ENCODE assay signal across 8 cellular contexts in genomic region chr2:64653174-64654062, GRCh38. TPM values are rescaled to one million over a fixed set of nuclear protein-coding genes. Genes with fewer than 3 reads are reported as not detected.
DNase-seq lines count a peak whose midpoint lies in the region; ATAC-seq, FAIRE-seq and TF ChIP-seq lines count a peak whose summit lies in the region.

TSS of gene SERTAD2 (minus strand) at chr2:64653913. CDS start at chr2:64636871, 17,042 bp downstream.

- H3K36me3 ChIP-seq in A673 (ENCODE audit: insufficient read depth, low read length, poor library complexity, severe bottlenecking) (no peaks in the 10 kb centered on the region), keratinocyte (ENCODE audit: control insufficient read depth in 2 of 2, extremely low read depth in 1 of 2, insufficient read depth in 2 of 2, low read length in 2 of 2) (no peaks in the 10 kb centered on the region)

- H3K36me3 Mint-ChIP-seq in WTC11 = no peaks in the 10 kb centered on the region

- DNase-seq in A673 (ENCODE audit: low spot score) (peak; percentile 91), NCI-H2227 (lab: John Stamatoyannopoulos, UW; ENCODE audit: unreplicated experiment) (peak; percentile 89), WTC11 (ENCODE audit: low spot score) (peak; percentile 82), cardiac fibroblast (ENCODE audit: low read depth in 2 of 2) (peak; percentile 84 to 94), keratinocyte (ENCODE audit: low read depth, low spot score) (no peak)
- peak in 2 of 3 donors; percentile 54 to 71 for DNase-seq in stimulated activated CD4-positive, alpha-beta T cell treated with anti-CD3 and anti-CD28 coated beads, Interleukin-12 subunit alpha, Interleukin-12 subunit beta, amount 100 ng/mL, for 48 hours (ENCODE audit: low read depth in 2 of 3, low spot score in 1 of 3)

- no peaks in the 10 kb centered on the region for H3K27me3 ChIP-seq in A673 (replicated peaks; ENCODE audit: insufficient read depth, low read depth, low read length, poor library complexity)
- no peaks in the 10 kb centered on the region for H3K27me3 ChIP-seq in keratinocyte (ENCODE audit: control insufficient read depth, extremely low read depth, insufficient read depth, low read length)

- peak within 1 kb of the TSS; percentile 73 for H3K27ac Mint-ChIP-seq in WTC11

- H3K9me3 Mint-ChIP-seq in WTC11 = no peaks in the 10 kb centered on the region

- no peaks in the 10 kb centered on the region for H3K9me1 ChIP-seq in keratinocyte (ENCODE audit: control insufficient read depth, extremely low read depth, insufficient read depth, low read length)

- BruUV-seq in A673 (replicated peaks; lab: Mats Ljungman, UMichigan) = no TSS peak

- H3K4me1 Mint-ChIP-seq in WTC11 = peaks cover 48% of the 10 kb centered on the region

- peak within 1 kb of the TSS; percentile 94 for H3K4me3 ChIP-seq in A673 (ENCODE audit: low read depth, low read length, poor library complexity, severe bottlenecking)
- peak within 1 kb of the TSS; percentile 82 to 91 for H3K4me3 ChIP-seq in cardiac fibroblast (replicated peaks in 1 of 2; ENCODE audit: low read depth in 2 of 2, low read length in 2 of 2)
- peak within 1 kb of the TSS; percentile 86 to 91 (median 89) for H3K4me3 ChIP-seq in keratinocyte (ENCODE audit: control insufficient read depth in 2 of 3, extremely low read depth in 1 of 3, insufficient read depth in 2 of 3, low read depth in 1 of 3, low read length in 3 of 3)

- dilution Hi-C loops in keratinocyte (cut with MboI; ENCODE audit: extremely low pct_ligation_motif_present, low sequenced_read_pairs) = no loop called here

- H3K9me3 ChIP-seq in A673 (ENCODE audit: low read depth, low read length, poor library complexity, severe bottlenecking) = no peaks in the 10 kb centered on the region
- no peaks in the 10 kb centered on the region for H3K9me3 ChIP-seq in keratinocyte (ENCODE audit: control insufficient read depth, low read depth, low read length)

- CTCF ChIA-PET in A673 (lab: Charles Lee) (interaction anchor here (1.3 to 1.6 kb wide), 2 partner anchors 114 to 211 kb away, joined by 5 read pairs; no protein-coding TSS in a partner anchor), WTC11 (lab: Charles Lee) (interaction anchor here (0.6 to 4.1 kb wide), 32 partner anchors 9 to 322 kb away, joined by 3 to 51 read pairs (median 4); partner anchors contain the start of gene AFTPH)

- H3K4me1 ChIP-seq in A673 (ENCODE audit: insufficient read depth, low read length, poor library complexity, severe bottlenecking) = peaks cover 32% of the 10 kb centered on the region
- peaks cover 39% of the 10 kb centered on the region for H3K4me1 ChIP-seq in keratinocyte (ENCODE audit: control insufficient read depth, extremely low read depth, insufficient read depth, low read length)

- H2AFZ ChIP-seq in keratinocyte (ENCODE audit: control insufficient read depth, low read length) = peak within 1 kb of the TSS; percentile 70

- peak within 1 kb of the TSS; percentile 89 for H3K9ac ChIP-seq in keratinocyte (ENCODE audit: control insufficient read depth, extremely low read depth, insufficient read depth, low read length)

- H3K27ac ChIP-seq in A673 (ENCODE audit: low read depth, low read length, poor library complexity, severe bottlenecking) = peak within 1 kb of the TSS; percentile 96
- H3K27ac ChIP-seq in keratinocyte (ENCODE audit: control insufficient read depth, insufficient read depth, low read length) = peak within 1 kb of the TSS; percentile 100

- H3K27me3 Mint-ChIP-seq in WTC11 (ENCODE audit: low read depth) = peaks cover 35% of the 10 kb centered on the region

- peak; percentile 22; the same call in 1 of the 2 replicates for TF ChIP-seq CTCF in A673 (conservative IDR thresholded peaks at IDR 0.05; ENCODE audit: low read depth, low read length)
- no peak for TF ChIP-seq CTCF in WTC11 (IDR thresholded peaks at IDR 0.05)
- TF ChIP-seq CTCF in cardiac fibroblast (IDR thresholded peaks at IDR 0.05; ENCODE audit: low read depth, low read length) = peak; percentile 23
- peak in 2 of 3 experiments; percentile 29 to 34 for TF ChIP-seq CTCF in keratinocyte (optimal IDR thresholded peaks at IDR 0.05 in 1 of 3, IDR thresholded peaks at IDR 0.05 in 1 of 3, conservative IDR thresholded peaks at IDR 0.05 in 1 of 3; ENCODE audit: extremely low read depth in 1 of 3, insufficient read depth in 2 of 3, low read length in 3 of 3)

- no peak for FAIRE-seq in keratinocyte (lab: Jason Lieb, UNC)

- H3K4me3 Mint-ChIP-seq in WTC11 = peak within 1 kb of the TSS; percentile 78

- peaks cover 47% of the 10 kb centered on the region for H3K79me2 ChIP-seq in keratinocyte (ENCODE audit: control insufficient read depth, insufficient read depth, low read length)

- no peaks in the 10 kb centered on the region for H4K20me1 ChIP-seq in keratinocyte (ENCODE audit: control insufficient read depth, extremely low read depth, insufficient read depth, low read length)

- intact Hi-C loops in A673 (cut with micrococcal nuclease; ENCODE audit: unreplicated experiment) = loop anchor here (2.0 to 5.0 kb wide), 2 partner anchors 97 to 131 kb away; partner anchors contain the start of gene AFTPH

- peak; percentile 30 for ATAC-seq in GM18870 (IDR thresholded peaks at IDR 0.05; ENCODE audit: unreplicated experiment)
- ATAC-seq in HG03108 (IDR thresholded peaks at IDR 0.05; ENCODE audit: unreplicated experiment) = peak; percentile 64
- ATAC-seq in WTC11 = peak; percentile 85

- POLR2A ChIA-PET in A673 (lab: Charles Lee; ENCODE audit: low non-redundant PET) = interaction anchor here (0.7 to 1.2 kb wide), 3 partner anchors 9 to 206 kb away, joined by 3 to 4 read pairs (median 3); no protein-coding TSS in a partner anchor
- POLR2A ChIA-PET in WTC11 (lab: Charles Lee) = interaction anchor here (0.6 to 3.0 kb wide), 10 partner anchors 9 to 477 kb away, joined by 3 to 27 read pairs (median 4); partner anchors contain the start of gene RAB1A

- peak within 1 kb of the TSS; percentile 98 for H3K4me2 ChIP-seq in keratinocyte (ENCODE audit: control insufficient read depth, extremely low read depth, insufficient read depth, low read depth, low read length)

TF ChIP-seq in WTC11, 78 proteins besides CTCF, POLR2A, EP300 and RAD21 (continues in another document):
- no peak; the same call in 1 of the 2 replicates for TF ChIP-seq TP53 (CRISPR knock-in tag; IDR thresholded peaks at IDR 0.05)
- TF ChIP-seq IRF2 (CRISPR knock-in tag; IDR thresholded peaks at IDR 0.05; ENCODE audit: borderline replicate concordance, low read depth) = no peak
- TF ChIP-seq JUN (CRISPR knock-in tag; IDR thresholded peaks at IDR 0.05) = 0 out of 2 replicates have a peak, but pooled peaks have one; percentile 29
- peak; percentile 55; the same call in 1 of the 2 replicates for TF ChIP-seq SP1 (CRISPR knock-in tag; conservative IDR thresholded peaks at IDR 0.05)
- TF ChIP-seq ETV6 (CRISPR knock-in tag; IDR thresholded peaks at IDR 0.05) = 0 out of 2 replicates have a peak, but pooled peaks have one; percentile 24
- TF ChIP-seq ZNF121 (CRISPR knock-in tag; IDR thresholded peaks at IDR 0.05) = 0 out of 2 replicates have a peak, but pooled peaks have one; percentile 7
- TF ChIP-seq MAX (CRISPR knock-in tag; IDR thresholded peaks at IDR 0.05) = peak; percentile 56
- 0 out of 2 replicates have a peak, but pooled peaks have one; percentile 10 for TF ChIP-seq ZNF281 (CRISPR knock-in tag; IDR thresholded peaks at IDR 0.05)
- peak; percentile 61; the same call in 1 of the 2 replicates for TF ChIP-seq FOXK1 (CRISPR knock-in tag; IDR thresholded peaks at IDR 0.05)

RNA-seq across cellular contexts. Expression of gene SERTAD2, which starts in this region (rescaled TPM):
- total RNA-seq in A673 (2021) = 20.8 and 22.2 TPM in 2 replicates
- 7.9 to 8.0 TPM (median 7.9 TPM) in 3 replicates for total RNA-seq in WTC11 (2021)
- polyA plus RNA-seq in keratinocyte = 11.2 to 13.4 TPM (median 13.1 TPM) in 3 replicates
- polyA plus RNA-seq in keratinocyte (2011; ENCODE audit: low read depth) = 13.1 TPM
- 10.2 and 14.2 TPM in 2 replicates for polyA plus RNA-seq in keratinocyte (2011; cell fraction: cytosol; rRNA removed)
- 20.6 and 23.7 TPM in 2 replicates for polyA plus RNA-seq in keratinocyte (2011; cell fraction: nucleus; rRNA removed)
- polyA plus RNA-seq in keratinocyte (2012; ENCODE audit: low replicate concordance) = 16.7 and 27.2 TPM in 2 replicates
- 13.2 to 19.6 TPM (median 16.9 TPM) in 3 replicates for polyA minus RNA-seq in keratinocyte
- 15.2 TPM for polyA minus RNA-seq in keratinocyte (2011; cell fraction: cytosol; rRNA and poly(A)+ RNA removed)
- polyA minus RNA-seq in keratinocyte (2011; cell fraction: nucleus; rRNA and poly(A)+ RNA removed) = 12.3 and 23.7 TPM in 2 replicates

Comparison
In these comparisons a context has a peak if more than half of its experiments do, and no peak if none do; other contexts are left out.
1. ATAC-seq: peak in every context shown above with its lines; median percentile 85 in WTC11; 64 in HG03108; 30 in GM18870.